ENCODE assay signal across 8 cellular contexts in the genomic region with DNA sequence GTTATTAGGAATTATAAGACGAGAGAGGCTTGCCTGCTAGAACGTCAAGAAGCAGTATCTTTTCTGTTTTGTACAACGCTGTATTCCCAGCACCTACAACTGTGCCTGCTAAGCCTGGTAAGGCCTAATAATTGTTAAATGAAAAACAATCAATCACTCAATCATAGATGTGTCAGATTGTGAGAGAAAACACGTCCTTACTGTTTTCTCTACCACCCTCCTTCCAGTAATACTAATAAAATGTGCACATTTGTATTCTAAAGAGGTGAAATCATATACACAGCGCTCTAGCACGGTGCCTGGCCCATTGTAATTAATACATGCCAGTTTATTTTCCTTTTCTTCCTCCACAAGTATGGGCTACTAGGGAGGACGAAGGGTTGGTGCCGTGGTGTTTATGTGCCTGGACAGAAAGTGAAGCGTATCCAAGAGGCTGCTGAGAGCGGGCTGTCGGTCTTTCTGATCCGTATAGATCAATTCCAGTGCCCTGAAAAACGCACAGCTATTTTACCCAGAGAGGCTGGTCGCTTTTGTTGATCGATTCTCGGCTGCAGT. TPM values are rescaled to one million over a fixed set of nuclear protein-coding genes. Genes with fewer than 3 reads are reported as not detected.
DNase-seq lines count a peak whose midpoint lies in the region; ATAC-seq and TF ChIP-seq lines count a peak whose summit lies in the region.

No MANE protein-coding gene starts in this region.

- H3K9ac ChIP-seq in HUES64 (ENCODE audit: low read depth, low read length) (no peak overlapping the region), neural progenitor cell (no peak overlapping the region)

- WGBS in HUES64 = 26% methylated on average over 13 of the region's 16 CpGs

- H3K27ac ChIP-seq in HUES64 (ENCODE audit: low read depth, low read length) (no peak overlapping the region), neural progenitor cell (no peak overlapping the region)

- peak overlapping the region; percentile 99 for H3K4me2 ChIP-seq in neural progenitor cell

- H3K9me3 ChIP-seq in HUES64 (ENCODE audit: insufficient read depth, low read depth, low read length) = no peaks in the 10 kb centered on the region
- H3K9me3 ChIP-seq in neural progenitor cell (ENCODE audit: low read depth) = no peaks in the 10 kb centered on the region

- H3K27me3 ChIP-seq in HUES64 (ENCODE audit: insufficient read depth, low read length) (peaks cover 73% of the 10 kb centered on the region), neural progenitor cell (peaks cover 80% of the 10 kb centered on the region)

- H3K9me3 Mint-ChIP-seq in neural progenitor cell = no peaks in the 10 kb centered on the region

- H3K36me3 Mint-ChIP-seq in neural progenitor cell = no peaks in the 10 kb centered on the region

- H3K27me3 Mint-ChIP-seq in neural progenitor cell (ENCODE audit: insufficient read depth, low read depth) = peaks cover 4% of the 10 kb centered on the region

- H3F3A ChIP-seq in neural progenitor cell (ENCODE audit: low read depth) = peaks cover 20% of the 10 kb centered on the region

- no peaks in the 10 kb centered on the region for H3K36me3 ChIP-seq in HUES64 (ENCODE audit: insufficient read depth, low read length)
- H3K36me3 ChIP-seq in neural progenitor cell = no peaks in the 10 kb centered on the region

- TF ChIP-seq CTCF in neural progenitor cell (IDR thresholded peaks at IDR 0.05) = no peak

- H3K4me1 ChIP-seq in HUES64 (ENCODE audit: insufficient read depth, low read length) = peaks cover 9% of the 10 kb centered on the region
- H3K4me1 ChIP-seq in neural progenitor cell = peaks cover 12% of the 10 kb centered on the region

- H3K79me2 ChIP-seq in neural progenitor cell (ENCODE audit: low read depth) = peaks cover 3% of the 10 kb centered on the region

- peaks cover 14% of the 10 kb centered on the region for H4K20me1 ChIP-seq in neural progenitor cell (ENCODE audit: low read depth)

- peak overlapping the region; percentile 63 for H3K4me3 ChIP-seq in HUES64 (ENCODE audit: low read length)
- peak overlapping the region; percentile 99 for H3K4me3 ChIP-seq in neural progenitor cell

- no peak overlapping the region for H2AFZ ChIP-seq in neural progenitor cell (replicated peaks)

- H3K4me3 Mint-ChIP-seq in neural progenitor cell = peak overlapping the region; percentile 91

- peak; percentile 39 for DNase-seq in Ammon's horn (ENCODE audit: low spot score)
- DNase-seq in dermis blood vessel endothelial cell = peak; percentile 2
- peak; percentile 57 for DNase-seq in neural progenitor cell (ENCODE audit: low spot score)
- DNase-seq in H4 (ENCODE audit: low spot score) = no peak
- no peak for DNase-seq in ureter (ENCODE audit: low spot score)
- DNase-seq in NCI-H446 (lab: John Stamatoyannopoulos, UW) = no peak

- ATAC-seq in GM21825 (IDR thresholded peaks at IDR 0.05; ENCODE audit: unreplicated experiment) = no peak

- peaks cover 14% of the 10 kb centered on the region for H3K4me1 Mint-ChIP-seq in neural progenitor cell

- no peak overlapping the region for H3K27ac Mint-ChIP-seq in neural progenitor cell

RNA-seq across cellular contexts. Expression of a gene that starts 1.5 kb away (rescaled TPM):
- polyA plus RNA-seq in HUES64 (2013, experiment 1 of 2) = 60.9 TPM
- 56.4 TPM for polyA plus RNA-seq in HUES64 (2013, experiment 2 of 2)
- total RNA-seq in dermis blood vessel endothelial cell (0.60 and 1.2 TPM in 2 replicates), neural progenitor cell (ENCODE audit: low replicate concordance) (47.1 and 50.0 TPM in 2 replicates), ureter (119 TPM)
- total RNA-seq in H4 (2014; rRNA removed; shearing (Covaris generic)) = 4.1 and 4.7 TPM in 2 replicates

Comparison
In these comparisons a context has a peak if more than half of its experiments do, and no peak if none do; other contexts are left out.
1. DNase-seq: peak in Ammon's horn (single experiment), dermis blood vessel endothelial cell (single experiment) and neural progenitor cell (single experiment); none in H4 (single experiment), ureter (single experiment) and NCI-H446 (0 of 2).